ENCODE assay signal across 24 cellular contexts in the genomic region with DNA sequence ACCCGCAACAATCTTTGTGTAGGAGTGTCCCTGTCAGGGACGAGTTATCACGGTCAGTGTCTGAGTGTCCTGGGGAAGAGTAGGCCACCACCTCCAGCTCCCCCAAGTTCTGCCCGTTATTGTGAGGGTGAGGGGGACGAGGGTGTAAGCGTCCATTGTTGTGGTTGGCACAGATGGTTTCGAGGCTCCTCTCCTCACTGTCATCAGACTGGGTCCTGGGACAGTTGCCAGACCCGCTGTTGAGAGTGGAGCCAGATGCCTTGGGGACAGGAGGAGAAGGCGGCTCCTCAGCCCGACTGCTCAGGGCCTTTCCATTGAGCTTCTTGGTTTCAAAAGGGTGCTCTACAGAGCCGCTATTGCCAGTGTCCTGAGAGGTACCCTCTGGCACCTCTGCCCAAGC.
A peak's percentile ranks its signal among the peaks of the same experiment; 100 is the strongest.
DNase-seq lines count a peak whose midpoint lies in the region; ATAC-seq and TF ChIP-seq lines count a peak whose summit lies in the region.
"Had no signal": no experiment of that assay in that cellular context is flagged by ENCODE, and none has a peak within 500 bp of the region (broad histone marks: within the 10 kb centered on the region; RNA-seq: fewer than 3 reads in every experiment).

No MANE protein-coding gene starts in this region.

- 63 to 73% methylated on average over 11 of the region's 11 CpGs for WGBS in heart right ventricle, 2 donors
- no CpG with 5 or more reads among the region's 11 CpGs for WGBS in IMR-90 (ENCODE audit: extremely low coverage in 2 of 2, insufficient read length in 1 of 2), 2 experiments
- WGBS in endodermal cell (ENCODE audit: insufficient coverage in 1 of 2, insufficient read length in 1 of 2), 2 experiments: 93 to 97% methylated on average over 6 to 11 of the region's 11 CpGs

- TF ChIP-seq POLR2A in IMR-90 (IDR thresholded peaks at IDR 0.05; ENCODE audit: low read depth, low read length): no peak

- H3K27me3 Mint-ChIP-seq in endodermal cell (ENCODE audit: insufficient read depth): no peaks in the 10 kb centered on the region
- H3K27me3 Mint-ChIP-seq: CD4-positive, CD25-positive, alpha-beta regulatory T cell; IgD-negative memory B cell had no signal

- H3K27ac ChIP-seq in heart right ventricle (no peak overlapping the region), right atrium auricular region (no peak overlapping the region), IMR-90 (ENCODE audit: insufficient read depth, low read length) (no peak overlapping the region), endodermal cell (ENCODE audit: low read depth, low read length) (no peak overlapping the region), tibial artery (peak overlapping the region; percentile 15 to 36)
- H3K27ac ChIP-seq: BLaER1, KMS-11 had no signal

- ATAC-seq in heart right ventricle (peak in 1 of 8 donors; percentile 18), IMR-90 (ENCODE audit: low read depth) (no peak)
- ATAC-seq: GM12878, HCT116 had no signal

- TF ChIP-seq RAD21 in IMR-90 (IDR thresholded peaks at IDR 0.05; ENCODE audit: low read length): no peak

- H3K4me3 Mint-ChIP-seq in endodermal cell: no peak overlapping the region
- H3K4me3 Mint-ChIP-seq: CD4-positive, CD25-positive, alpha-beta regulatory T cell; IgD-negative memory B cell had no signal

- no peaks in the 10 kb centered on the region for H3K9me3 ChIP-seq in heart right ventricle
- no peaks in the 10 kb centered on the region for H3K9me3 ChIP-seq in right atrium auricular region
- no peaks in the 10 kb centered on the region for H3K9me3 ChIP-seq in IMR-90 (ENCODE audit: control insufficient read depth, insufficient read depth, low read length)
- H3K9me3 ChIP-seq in endodermal cell (ENCODE audit: control insufficient read depth, low read length): no peaks in the 10 kb centered on the region
- H3K9me3 ChIP-seq in tibial artery: no peaks in the 10 kb centered on the region
- H3K9me3 ChIP-seq: BLaER1 had no signal

- CTCF ChIA-PET in IMR-90 (lab: Yijun Ruan, JAX): interaction anchor here (0.6 kb wide), 1 partner anchor 1175 kb away, joined by 3 read pairs; no protein-coding TSS in a partner anchor

- no peak overlapping the region for H2BK5ac ChIP-seq in IMR-90 (ENCODE audit: low read depth, low read length, poor library complexity, severe bottlenecking)

- peaks cover 18 to 63% (median 52%) of the 10 kb centered on the region in 9 donors for H3K4me1 ChIP-seq in heart right ventricle
- peaks cover 0 to 62% of the 10 kb centered on the region in 2 donors for H3K4me1 ChIP-seq in right atrium auricular region
- H3K4me1 ChIP-seq in IMR-90 (ENCODE audit: control insufficient read depth, insufficient read depth, low read length): peaks cover 33% of the 10 kb centered on the region
- peaks cover 32% of the 10 kb centered on the region for H3K4me1 ChIP-seq in endodermal cell (ENCODE audit: control insufficient read depth, insufficient read depth, low read length)
- H3K4me1 ChIP-seq in tibial artery: peaks cover 0 to 68% (median 44%) of the 10 kb centered on the region in 4 donors
- H3K4me1 ChIP-seq: BLaER1 had no signal

- H3K56ac ChIP-seq in IMR-90 (ENCODE audit: extremely low read depth, insufficient read depth, low read length): no peak overlapping the region

- H3K27me3 ChIP-seq in heart right ventricle (no peaks in the 10 kb centered on the region), right atrium auricular region (no peaks in the 10 kb centered on the region), IMR-90 (ENCODE audit: control insufficient read depth, insufficient read depth, low read length) (no peaks in the 10 kb centered on the region), endodermal cell (ENCODE audit: control insufficient read depth, insufficient read depth, low read length, poor library complexity, severe bottlenecking) (no peaks in the 10 kb centered on the region), tibial artery (no peaks in the 10 kb centered on the region)
- H3K27me3 ChIP-seq: BLaER1 had no signal

- H3K9me1 ChIP-seq in IMR-90 (ENCODE audit: insufficient read depth, low read length): peaks cover 46% of the 10 kb centered on the region

- dilution Hi-C loops in IMR-90 (cut with HindIII; ENCODE audit: low sequenced_read_pairs, unreplicated experiment): no loop called here

- peak; percentile 40 to 41 for DNase-seq in heart right ventricle
- no peak for DNase-seq in right atrium auricular region (ENCODE audit: low spot score)
- no peak for DNase-seq in IMR-90
- no peak for DNase-seq in endodermal cell
- DNase-seq in tibial artery: no peak
- DNase-seq in DMS153 (lab: John Stamatoyannopoulos, UW): no peak
- DNase-seq in SW480 (ENCODE audit: low spot score): no peak
- DNase-seq in islet precursor cell: no peak
- DNase-seq: CD4-positive, CD25-positive, alpha-beta regulatory T cell; DMS79; EL; GDM1; GOT3; MM.1S; NCI-H2081; NCI-H2227 treated with DMSO at 0.1 percent for 48 hours; NCI-H526 treated with DMSO at 0.1 percent for 48 hours; RPMI8226; SHP77 treated with DMSO at 0.1 percent for 48 hours had no signal

- H3K9me3 Mint-ChIP-seq in endodermal cell: no peaks in the 10 kb centered on the region
- H3K9me3 Mint-ChIP-seq: CD4-positive, CD25-positive, alpha-beta regulatory T cell; IgD-negative memory B cell had no signal

- H3K36me3 ChIP-seq in heart right ventricle: peaks cover under 1 to 61% (median 34%) of the 10 kb centered on the region in 9 donors
- H3K36me3 ChIP-seq in right atrium auricular region: peaks cover 37% of the 10 kb centered on the region
- H3K36me3 ChIP-seq in IMR-90 (ENCODE audit: control insufficient read depth, insufficient read depth, low read length): peaks cover 22% of the 10 kb centered on the region
- peaks cover 56% of the 10 kb centered on the region for H3K36me3 ChIP-seq in endodermal cell (ENCODE audit: control insufficient read depth, insufficient read depth, low read length)
- H3K36me3 ChIP-seq in tibial artery: peaks cover 19 to 40% (median 20%) of the 10 kb centered on the region in 3 donors

- no peak overlapping the region for H2BK15ac ChIP-seq in IMR-90 (ENCODE audit: low read depth, low read length)

- 0 out of 2 replicates have a peak overlapping the region, but pooled peaks have one; percentile 20 for H3K4ac ChIP-seq in IMR-90 (ENCODE audit: low read depth, low read length)

- no peak overlapping the region for H2AK9ac ChIP-seq in IMR-90 (replicated peaks; ENCODE audit: low read depth, low read length, poor library complexity)

- no peak overlapping the region for H3K4me2 ChIP-seq in IMR-90 (ENCODE audit: low read depth, low read length)
- H3K4me2 ChIP-seq: BLaER1, KMS-11 had no signal

- H3K18ac ChIP-seq in IMR-90 (ENCODE audit: low read depth, low read length): no peak overlapping the region

- H3K14ac ChIP-seq in IMR-90 (replicated peaks; ENCODE audit: low read depth, low read length): no peak overlapping the region

- in situ Hi-C loops in IMR-90 (cut with MboI; ENCODE audit: low sequenced_read_pairs): no loop called here

- H2AFZ ChIP-seq in IMR-90 (replicated peaks; ENCODE audit: low read length, poor library complexity): no peak overlapping the region

- TF ChIP-seq CTCF in heart right ventricle (IDR thresholded peaks at IDR 0.05) (no peak), right atrium auricular region (IDR thresholded peaks at IDR 0.05) (no peak), IMR-90 (conservative IDR thresholded peaks at IDR 0.05; ENCODE audit: low read depth, low read length) (no peak), endodermal cell (conservative IDR thresholded peaks at IDR 0.05) (no peak), tibial artery (IDR thresholded peaks at IDR 0.05) (no peak)

- POLR2A ChIA-PET in IMR-90 (lab: Charles Lee; ENCODE audit: unreplicated experiment): no interaction called here

- H4K91ac ChIP-seq in IMR-90 (ENCODE audit: insufficient read depth, low read depth, low read length): no peak overlapping the region

- H4K5ac ChIP-seq in IMR-90 (ENCODE audit: low read depth, low read length): no peak overlapping the region

- H2BK120ac ChIP-seq in IMR-90 (ENCODE audit: low read depth, low read length): no peak overlapping the region

- intact Hi-C loops in heart right ventricle (cut with DNase I) (loop anchor here in 1 of 10 donors (5.0 kb wide), 1 partner anchor 33 kb away; no protein-coding TSS in a partner anchor), IMR-90 (cut with micrococcal nuclease) (no loop called here), tibial artery (cut with DNase I; ENCODE audit: low total_unique reads) (no loop called here)

- H3K4me3 ChIP-seq in heart right ventricle (no peak overlapping the region), right atrium auricular region (no peak overlapping the region), IMR-90 (ENCODE audit: insufficient read depth, low read depth, low read length) (no peak overlapping the region), endodermal cell (ENCODE audit: low read length) (no peak overlapping the region), tibial artery (no peak overlapping the region)
- H3K4me3 ChIP-seq: BLaER1, GM12878 had no signal

- H3K9ac ChIP-seq in IMR-90 (ENCODE audit: low read depth, low read length): no peak overlapping the region
- no peak overlapping the region for H3K9ac ChIP-seq in endodermal cell (ENCODE audit: extremely low read depth, low read length, poor library complexity, severe bottlenecking)
- H3K9ac ChIP-seq: BLaER1, KMS-11 had no signal

- peak overlapping the region; percentile 4 for H3K27ac Mint-ChIP-seq in endodermal cell
- H3K27ac Mint-ChIP-seq: CD4-positive, CD25-positive, alpha-beta regulatory T cell; IgD-negative memory B cell had no signal

- H4K20me1 ChIP-seq in IMR-90 (ENCODE audit: insufficient read depth, low read length): peaks cover 9% of the 10 kb centered on the region; the same call in 1 of the 2 replicates

- no peak overlapping the region for H2BK20ac ChIP-seq in IMR-90 (ENCODE audit: low read depth, low read length)

- H3K36me3 Mint-ChIP-seq in endodermal cell (ENCODE audit: low read depth): peaks cover 46% of the 10 kb centered on the region

- H3K23ac ChIP-seq in IMR-90 (ENCODE audit: low read depth, low read length): no peak overlapping the region

- H4K8ac ChIP-seq in IMR-90 (ENCODE audit: low read depth in 2 of 2, low read length in 2 of 2): no peak overlapping the region

- peak overlapping the region; percentile 46; the same call in 1 of the 2 replicates for H2AK5ac ChIP-seq in IMR-90 (ENCODE audit: low read depth, low read length)

- no TSS peak for BruUV-seq in IMR-90 (replicated peaks; lab: Mats Ljungman, UMichigan)

- peaks cover 42% of the 10 kb centered on the region for H3K4me1 Mint-ChIP-seq in endodermal cell

- H3K79me1 ChIP-seq in IMR-90 (ENCODE audit: low read depth in 1 of 2, low read length in 2 of 2): peaks cover 36 to 78% of the 10 kb centered on the region in 2 experiments

TF ChIP-seq in IMR-90, 13 proteins besides CTCF, POLR2A, EP300 and RAD21 (continues in another document):
- TF ChIP-seq, protein P1, sequence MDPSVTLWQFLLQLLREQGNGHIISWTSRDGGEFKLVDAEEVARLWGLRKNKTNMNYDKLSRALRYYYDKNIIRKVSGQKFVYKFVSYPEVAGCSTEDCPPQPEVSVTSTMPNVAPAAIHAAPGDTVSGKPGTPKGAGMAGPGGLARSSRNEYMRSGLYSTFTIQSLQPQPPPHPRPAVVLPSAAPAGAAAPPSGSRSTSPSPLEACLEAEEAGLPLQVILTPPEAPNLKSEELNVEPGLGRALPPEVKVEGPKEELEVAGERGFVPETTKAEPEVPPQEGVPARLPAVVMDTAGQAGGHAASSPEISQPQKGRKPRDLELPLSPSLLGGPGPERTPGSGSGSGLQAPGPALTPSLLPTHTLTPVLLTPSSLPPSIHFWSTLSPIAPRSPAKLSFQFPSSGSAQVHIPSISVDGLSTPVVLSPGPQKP (IDR thresholded peaks at IDR 0.05; ENCODE audit: borderline replicate concordance, low read depth, low read length): no peak

Comparison
In these comparisons a context has a peak if more than half of its experiments do, and no peak if none do; other contexts are left out.
1. DNase-seq: peak in heart right ventricle (2 of 2); none in right atrium auricular region (single experiment), IMR-90 (single experiment), endodermal cell (single experiment), tibial artery (0 of 2), DMS153 (single experiment), SW480 (single experiment) and islet precursor cell (single experiment).
2. H3K27ac ChIP-seq: peak in tibial artery (2 of 2); none in heart right ventricle (0 of 10), right atrium auricular region (0 of 2), IMR-90 (single experiment) and endodermal cell (single experiment).